ENCODE assay signal across 20 cellular contexts in genomic region chr2:88897718-88898117, GRCh38.
DNase-seq lines count a peak whose midpoint lies in the region; ATAC-seq and TF ChIP-seq lines count a peak whose summit lies in the region.
"Had no signal": no experiment of that assay in that cellular context is flagged by ENCODE, and none has a peak within 500 bp of the region (broad histone marks: within the 10 kb centered on the region; RNA-seq: fewer than 3 reads in every experiment).

No MANE protein-coding gene starts in this region.

- CTCF ChIA-PET in OCI-LY7 (lab: Charles Lee; ENCODE audit: unreplicated experiment), result interaction anchor here (1.1 kb wide), 1 partner anchor 28 kb away, joined by 5 read pairs; no protein-coding TSS in a partner anchor

- no peaks in the 10 kb centered on the region for H3K9me3 ChIP-seq in OCI-LY7 (ENCODE audit: low read length)
- H3K9me3 ChIP-seq: psoas muscle, vagina had no signal

- peaks cover 19% of the 10 kb centered on the region for H3K36me3 ChIP-seq in OCI-LY7 (ENCODE audit: insufficient read depth, low read length)
- H3K36me3 ChIP-seq: vagina, WERI-Rb-1 had no signal

- no TSS peak for BruUV-seq in OCI-LY7 (replicated peaks; lab: Mats Ljungman, UMichigan)

- no peak for ATAC-seq in GM21526 (IDR thresholded peaks at IDR 0.05; ENCODE audit: low FRiP score, unreplicated experiment)
- ATAC-seq: activated naive CD4-positive, alpha-beta T cell treated with anti-CD3 and anti-CD28 coated beads, Interleukin-2, amount 50 U/mL, for 72 hours; psoas muscle had no signal

- H2AFZ ChIP-seq in OCI-LY7 (ENCODE audit: low read length), result no peak overlapping the region

- H4K20me1 ChIP-seq in OCI-LY7 (ENCODE audit: insufficient read depth, low read length), result no peaks in the 10 kb centered on the region

- in situ Hi-C loops in ACHN (cut with HindIII; ENCODE audit: low pct_ligation_motif_present, low pct_unique_long_range_greater_than_20kb, low sequenced_read_pairs), result no loop called here

- H3K79me2 ChIP-seq in OCI-LY7 (ENCODE audit: insufficient read depth, low read depth, low read length), result peaks cover 50% of the 10 kb centered on the region

- no peak for TF ChIP-seq CTCF in OCI-LY7 (conservative IDR thresholded peaks at IDR 0.05; ENCODE audit: low read length)

- peaks cover 21% of the 10 kb centered on the region for H3K4me1 ChIP-seq in OCI-LY7 (ENCODE audit: insufficient read depth, low read length, poor library complexity, severe bottlenecking)
- H3K4me1 ChIP-seq: psoas muscle, vagina had no signal

- intact Hi-C loops in OCI-LY7 (cut with micrococcal nuclease; ENCODE audit: unreplicated experiment), result no loop called here

- POLR2A ChIA-PET in OCI-LY7 (lab: Charles Lee), result interaction anchor here (1.5 to 3.5 kb wide), 3 partner anchors 11 to 35 kb away, joined by 7 to 16 read pairs (median 10); no protein-coding TSS in a partner anchor

- peak overlapping the region; percentile 84 for H3K27ac ChIP-seq in OCI-LY7 (ENCODE audit: low read depth, low read length, poor library complexity, severe bottlenecking)
- H3K27ac ChIP-seq: psoas muscle, vagina, WERI-Rb-1 had no signal

- DNase-seq in GDM1 (lab: John Stamatoyannopoulos, UW) (peak; percentile 34), Kasumi-1 (lab: John Stamatoyannopoulos, UW) (peak; percentile 69 to 73), OCI-LY7 (ENCODE audit: low spot score) (no peak), globus pallidus (ENCODE audit: low spot score) (peak; percentile 32), NCI-H2196 (lab: John Stamatoyannopoulos, UW; ENCODE audit: unreplicated experiment) (no peak), ACHN (no peak), NCI-H2107 (lab: John Stamatoyannopoulos, UW) (no peak)
- DNase-seq: activated CD4-positive, alpha-beta memory T cell treated with anti-CD3 and anti-CD28 coated beads, Interleukin-2, amount 10 ng/mL, durations not matched to agents 7 days and 5 days; activated T-cell treated with anti-CD3 and anti-CD28 coated beads, Interleukin-2, amount 50 U/mL, for 24 hours; foreskin melanocyte; GOT3; NCI-H1105 treated with DMSO at 0.1 percent for 48 hours; psoas muscle; RPMI8226; stimulated activated CD4-positive, alpha-beta T cell treated with anti-CD3 and anti-CD28 coated beads, Interleukin-4, amount 100 ng/mL, for 24 hours; WERI-Rb-1 had no signal

- H3K9me2 ChIP-seq in OCI-LY7 (ENCODE audit: insufficient read depth, low read length), result no peaks in the 10 kb centered on the region

- peak overlapping the region; percentile 93 for H3K4me2 ChIP-seq in OCI-LY7 (ENCODE audit: low read length)
- H3K4me2 ChIP-seq: smooth muscle cell had no signal

- peak overlapping the region; percentile 90 for H3K4me3 ChIP-seq in OCI-LY7 (ENCODE audit: low read depth, low read length, poor library complexity, severe bottlenecking)
- H3K4me3 ChIP-seq: psoas muscle, smooth muscle cell, vagina had no signal

Comparison
In these comparisons a context has a peak if more than half of its experiments do, and no peak if none do; other contexts are left out.
1. DNase-seq: peak in GDM1 (single experiment), Kasumi-1 (2 of 2) and globus pallidus (single experiment); none in OCI-LY7 (single experiment), NCI-H2196 (single experiment), ACHN (single experiment) and NCI-H2107 (single experiment).